In the genomic region with DNA sequence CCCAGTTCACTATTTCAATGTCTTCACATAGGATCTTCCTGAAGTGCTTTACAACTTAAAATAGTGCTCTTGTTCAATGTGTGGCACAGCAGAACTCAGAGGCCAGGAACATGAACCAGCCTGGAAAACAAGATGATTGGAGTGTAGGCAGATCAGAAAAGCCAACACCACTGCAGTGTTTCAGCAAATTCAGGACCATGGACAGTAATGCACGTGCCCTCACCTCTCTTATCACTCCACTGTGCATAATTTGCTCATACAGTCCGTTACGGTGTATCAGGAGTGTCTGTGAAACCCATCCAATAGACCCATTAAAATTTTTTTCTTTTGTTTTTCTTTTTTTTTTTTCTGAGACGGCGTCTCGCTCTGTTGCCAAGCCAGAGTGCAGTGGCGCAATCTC, we compare ENCODE assay signal across 1 cellular context.
A peak's percentile ranks its signal among the peaks of the same experiment; 100 is the strongest.
TF ChIP-seq lines count a peak whose summit lies in the region.

No MANE protein-coding gene starts in this region.

TF ChIP-seq in HepG2, 621 proteins besides CTCF, POLR2A, EP300 and RAD21 (continued from another document and continues in another):
- TF ChIP-seq, protein P1, sequence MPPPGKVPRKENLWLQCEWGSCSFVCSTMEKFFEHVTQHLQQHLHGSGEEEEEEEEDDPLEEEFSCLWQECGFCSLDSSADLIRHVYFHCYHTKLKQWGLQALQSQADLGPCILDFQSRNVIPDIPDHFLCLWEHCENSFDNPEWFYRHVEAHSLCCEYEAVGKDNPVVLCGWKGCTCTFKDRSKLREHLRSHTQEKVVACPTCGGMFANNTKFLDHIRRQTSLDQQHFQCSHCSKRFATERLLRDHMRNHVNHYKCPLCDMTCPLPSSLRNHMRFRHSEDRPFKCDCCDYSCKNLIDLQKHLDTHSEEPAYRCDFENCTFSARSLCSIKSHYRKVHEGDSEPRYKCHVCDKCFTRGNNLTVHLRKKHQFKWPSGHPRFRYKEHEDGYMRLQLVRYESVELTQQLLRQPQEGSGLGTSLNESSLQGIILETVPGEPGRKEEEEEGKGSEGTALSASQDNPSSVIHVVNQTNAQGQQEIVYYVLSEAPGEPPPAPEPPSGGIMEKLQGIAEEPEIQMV (CRISPR knock-in tag; IDR thresholded peaks at IDR 0.05; ENCODE audit: low read depth): no peak
- no peak for TF ChIP-seq MBD4 (IDR thresholded peaks at IDR 0.05; ENCODE audit: borderline replicate concordance, low read length)
- TF ChIP-seq MEIS2 (CRISPR knock-in tag; IDR thresholded peaks at IDR 0.05): peak; percentile 77
- TF ChIP-seq SNRNP70 (IDR thresholded peaks at IDR 0.05; ENCODE audit: low read depth, low read length): no peak
- TF ChIP-seq PHF5A (CRISPR knock-in tag; IDR thresholded peaks at IDR 0.05; ENCODE audit: low read depth, unreplicated experiment): no peak
- peak; percentile 77; the same call in 1 of the 2 replicates for TF ChIP-seq ZSCAN31 (CRISPR knock-in tag; IDR thresholded peaks at IDR 0.05; ENCODE audit: low read depth)
- no peak for TF ChIP-seq ZNF484 (CRISPR knock-in tag; IDR thresholded peaks at IDR 0.05; ENCODE audit: borderline replicate concordance, low read depth)
- no peak for TF ChIP-seq CEBPB (IDR thresholded peaks at IDR 0.05; ENCODE audit: borderline replicate concordance, low read depth, low read length)
- TF ChIP-seq ZNF12 (CRISPR knock-in tag; IDR thresholded peaks at IDR 0.05): peak; percentile 91
- no peak for TF ChIP-seq THYN1 (CRISPR knock-in tag; IDR thresholded peaks at IDR 0.05; ENCODE audit: borderline replicate concordance, low read depth)
- TF ChIP-seq, protein P2, sequence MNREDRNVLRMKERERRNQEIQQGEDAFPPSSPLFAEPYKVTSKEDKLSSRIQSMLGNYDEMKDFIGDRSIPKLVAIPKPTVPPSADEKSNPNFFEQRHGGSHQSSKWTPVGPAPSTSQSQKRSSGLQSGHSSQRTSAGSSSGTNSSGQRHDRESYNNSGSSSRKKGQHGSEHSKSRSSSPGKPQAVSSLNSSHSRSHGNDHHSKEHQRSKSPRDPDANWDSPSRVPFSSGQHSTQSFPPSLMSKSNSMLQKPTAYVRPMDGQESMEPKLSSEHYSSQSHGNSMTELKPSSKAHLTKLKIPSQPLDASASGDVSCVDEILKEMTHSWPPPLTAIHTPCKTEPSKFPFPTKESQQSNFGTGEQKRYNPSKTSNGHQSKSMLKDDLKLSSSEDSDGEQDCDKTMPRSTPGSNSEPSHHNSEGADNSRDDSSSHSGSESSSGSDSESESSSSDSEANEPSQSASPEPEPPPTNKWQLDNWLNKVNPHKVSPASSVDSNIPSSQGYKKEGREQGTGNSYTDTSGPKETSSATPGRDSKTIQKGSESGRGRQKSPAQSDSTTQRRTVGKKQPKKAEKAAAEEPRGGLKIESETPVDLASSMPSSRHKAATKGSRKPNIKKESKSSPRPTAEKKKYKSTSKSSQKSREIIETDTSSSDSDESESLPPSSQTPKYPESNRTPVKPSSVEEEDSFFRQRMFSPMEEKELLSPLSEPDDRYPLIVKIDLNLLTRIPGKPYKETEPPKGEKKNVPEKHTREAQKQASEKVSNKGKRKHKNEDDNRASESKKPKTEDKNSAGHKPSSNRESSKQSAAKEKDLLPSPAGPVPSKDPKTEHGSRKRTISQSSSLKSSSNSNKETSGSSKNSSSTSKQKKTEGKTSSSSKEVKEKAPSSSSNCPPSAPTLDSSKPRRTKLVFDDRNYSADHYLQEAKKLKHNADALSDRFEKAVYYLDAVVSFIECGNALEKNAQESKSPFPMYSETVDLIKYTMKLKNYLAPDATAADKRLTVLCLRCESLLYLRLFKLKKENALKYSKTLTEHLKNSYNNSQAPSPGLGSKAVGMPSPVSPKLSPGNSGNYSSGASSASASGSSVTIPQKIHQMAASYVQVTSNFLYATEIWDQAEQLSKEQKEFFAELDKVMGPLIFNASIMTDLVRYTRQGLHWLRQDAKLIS (CRISPR knock-in tag; IDR thresholded peaks at IDR 0.05): no peak
- no peak for TF ChIP-seq ZZZ3 (CRISPR knock-in tag; IDR thresholded peaks at IDR 0.05; ENCODE audit: borderline replicate concordance)
- no peak for TF ChIP-seq ZNF652 (CRISPR knock-in tag; IDR thresholded peaks at IDR 0.05; ENCODE audit: borderline replicate concordance, low read depth)
- peak; percentile 50; the same call in 1 of the 2 replicates for TF ChIP-seq ZNF670 (CRISPR knock-in tag; IDR thresholded peaks at IDR 0.05; ENCODE audit: borderline replicate concordance)
- TF ChIP-seq LRRFIP1 (CRISPR knock-in tag; conservative IDR thresholded peaks at IDR 0.05): no peak
- TF ChIP-seq ISX (CRISPR knock-in tag; conservative IDR thresholded peaks at IDR 0.05): no peak
- TF ChIP-seq ZNF451 (CRISPR knock-in tag; IDR thresholded peaks at IDR 0.05): no peak
- peak; percentile 55; the same call in 1 of the 2 replicates for TF ChIP-seq ZNF263 (CRISPR knock-in tag; IDR thresholded peaks at IDR 0.05)
- no peak for TF ChIP-seq KDM2A (CRISPR knock-in tag; IDR thresholded peaks at IDR 0.05; ENCODE audit: borderline replicate concordance, low read depth)
- peak; percentile 59; the same call in 1 of the 2 replicates for TF ChIP-seq ZNF441 (CRISPR knock-in tag; IDR thresholded peaks at IDR 0.05; ENCODE audit: borderline replicate concordance)
- no peak for TF ChIP-seq ZNF34 (CRISPR knock-in tag; IDR thresholded peaks at IDR 0.05; ENCODE audit: borderline replicate concordance)
- TF ChIP-seq IRF2 (CRISPR knock-in tag; IDR thresholded peaks at IDR 0.05): peak; percentile 62; the same call in 1 of the 2 replicates
- 0 out of 2 replicates have a peak, but pooled peaks have one; percentile 43 for TF ChIP-seq ELF3 (CRISPR knock-in tag; IDR thresholded peaks at IDR 0.05)
- no peak for TF ChIP-seq ZNF230 (CRISPR knock-in tag; IDR thresholded peaks at IDR 0.05)
- TF ChIP-seq NFYC (CRISPR knock-in tag; IDR thresholded peaks at IDR 0.05): no peak
- no peak for TF ChIP-seq SP2 (CRISPR knock-in tag; IDR thresholded peaks at IDR 0.05)
- TF ChIP-seq BCL6 (CRISPR knock-in tag; IDR thresholded peaks at IDR 0.05): peak; percentile 49; the same call in 1 of the 2 replicates
- 0 out of 2 replicates have a peak, but pooled peaks have one; percentile 22 for TF ChIP-seq FOXO1 (CRISPR knock-in tag; IDR thresholded peaks at IDR 0.05)
- peak; percentile 91 for TF ChIP-seq ZNF124 (CRISPR knock-in tag; IDR thresholded peaks at IDR 0.05)
- TF ChIP-seq HNRNPH1 (optimal IDR thresholded peaks at IDR 0.05; ENCODE audit: low read depth, low read length): no peak
- TF ChIP-seq ZNF766 (CRISPR knock-in tag; IDR thresholded peaks at IDR 0.05; ENCODE audit: borderline replicate concordance): peak; percentile 71; the same call in 1 of the 2 replicates
- TF ChIP-seq ZNF234 (CRISPR knock-in tag; conservative IDR thresholded peaks at IDR 0.05): no peak
- no peak for TF ChIP-seq CHD4 (IDR thresholded peaks at IDR 0.05; ENCODE audit: borderline replicate concordance, low read length)
- peak; percentile 88; the same call in 1 of the 2 replicates for TF ChIP-seq ZNF557 (CRISPR knock-in tag; IDR thresholded peaks at IDR 0.05)
- TF ChIP-seq TAF15 (IDR thresholded peaks at IDR 0.05; ENCODE audit: low read depth, low read length, poor library complexity, severe bottlenecking): no peak
- no peak for TF ChIP-seq ZNF746 (CRISPR knock-in tag; IDR thresholded peaks at IDR 0.05)
- TF ChIP-seq ZNF724P (CRISPR knock-in tag; IDR thresholded peaks at IDR 0.05; ENCODE audit: borderline replicate concordance): 0 out of 2 replicates have a peak, but pooled peaks have one; percentile 38
- peak in 1 of 2 experiments; percentile 39; a peak in 1 of 4 replicates for TF ChIP-seq ATF4 (CRISPR knock-in tag; IDR thresholded peaks at IDR 0.05)
- TF ChIP-seq ZNF605 (CRISPR knock-in tag; IDR thresholded peaks at IDR 0.05): peak; percentile 61; the same call in 1 of the 2 replicates
- TF ChIP-seq ZNF362 (CRISPR knock-in tag; IDR thresholded peaks at IDR 0.05; ENCODE audit: borderline replicate concordance): no peak
- 0 out of 2 replicates have a peak, but pooled peaks have one; percentile 27 for TF ChIP-seq ATF7-NPFF (CRISPR knock-in tag; IDR thresholded peaks at IDR 0.05; ENCODE audit: low read depth)
- TF ChIP-seq ZNF24 (IDR thresholded peaks at IDR 0.05): no peak
- no peak for TF ChIP-seq PRMT3 (CRISPR knock-in tag; IDR thresholded peaks at IDR 0.05; ENCODE audit: borderline replicate concordance, low read depth)
- TF ChIP-seq ETV6 (CRISPR knock-in tag; conservative IDR thresholded peaks at IDR 0.05): no peak
- TF ChIP-seq KMT2A (CRISPR knock-in tag; IDR thresholded peaks at IDR 0.05): no peak
- TF ChIP-seq, protein P3, sequence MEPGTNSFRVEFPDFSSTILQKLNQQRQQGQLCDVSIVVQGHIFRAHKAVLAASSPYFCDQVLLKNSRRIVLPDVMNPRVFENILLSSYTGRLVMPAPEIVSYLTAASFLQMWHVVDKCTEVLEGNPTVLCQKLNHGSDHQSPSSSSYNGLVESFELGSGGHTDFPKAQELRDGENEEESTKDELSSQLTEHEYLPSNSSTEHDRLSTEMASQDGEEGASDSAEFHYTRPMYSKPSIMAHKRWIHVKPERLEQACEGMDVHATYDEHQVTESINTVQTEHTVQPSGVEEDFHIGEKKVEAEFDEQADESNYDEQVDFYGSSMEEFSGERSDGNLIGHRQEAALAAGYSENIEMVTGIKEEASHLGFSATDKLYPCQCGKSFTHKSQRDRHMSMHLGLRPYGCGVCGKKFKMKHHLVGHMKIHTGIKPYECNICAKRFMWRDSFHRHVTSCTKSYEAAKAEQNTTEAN (CRISPR knock-in tag; conservative IDR thresholded peaks at IDR 0.05): peak; percentile 80
- TF ChIP-seq, protein P4, sequence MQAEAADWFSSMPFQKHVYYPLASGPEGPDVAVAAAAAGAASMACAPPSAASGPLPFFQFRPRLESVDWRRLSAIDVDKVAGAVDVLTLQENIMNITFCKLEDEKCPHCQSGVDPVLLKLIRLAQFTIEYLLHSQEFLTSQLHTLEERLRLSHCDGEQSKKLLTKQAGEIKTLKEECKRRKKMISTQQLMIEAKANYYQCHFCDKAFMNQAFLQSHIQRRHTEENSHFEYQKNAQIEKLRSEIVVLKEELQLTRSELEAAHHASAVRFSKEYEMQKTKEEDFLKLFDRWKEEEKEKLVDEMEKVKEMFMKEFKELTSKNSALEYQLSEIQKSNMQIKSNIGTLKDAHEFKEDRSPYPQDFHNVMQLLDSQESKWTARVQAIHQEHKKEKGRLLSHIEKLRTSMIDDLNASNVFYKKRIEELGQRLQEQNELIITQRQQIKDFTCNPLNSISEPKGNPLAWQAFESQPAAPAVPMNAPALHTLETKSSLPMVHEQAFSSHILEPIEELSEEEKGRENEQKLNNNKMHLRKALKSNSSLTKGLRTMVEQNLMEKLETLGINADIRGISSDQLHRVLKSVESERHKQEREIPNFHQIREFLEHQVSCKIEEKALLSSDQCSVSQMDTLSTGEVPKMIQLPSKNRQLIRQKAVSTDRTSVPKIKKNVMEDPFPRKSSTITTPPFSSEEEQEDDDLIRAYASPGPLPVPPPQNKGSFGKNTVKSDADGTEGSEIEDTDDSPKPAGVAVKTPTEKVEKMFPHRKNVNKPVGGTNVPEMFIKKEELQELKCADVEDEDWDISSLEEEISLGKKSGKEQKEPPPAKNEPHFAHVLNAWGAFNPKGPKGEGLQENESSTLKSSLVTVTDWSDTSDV (CRISPR knock-in tag; IDR thresholded peaks at IDR 0.05): no peak
- TF ChIP-seq ZNF570 (CRISPR knock-in tag; IDR thresholded peaks at IDR 0.05; ENCODE audit: borderline replicate concordance): no peak
- 0 out of 2 replicates have a peak, but pooled peaks have one; percentile 30 for TF ChIP-seq NFKBIZ (CRISPR knock-in tag; IDR thresholded peaks at IDR 0.05)
- no peak for TF ChIP-seq CENPT (CRISPR knock-in tag; IDR thresholded peaks at IDR 0.05; ENCODE audit: low read depth)
